ENCODE assay signal across 17 cellular contexts in genomic region chr12:94098466-94098865, GRCh38. TPM values are rescaled to one million over a fixed set of nuclear protein-coding genes. Genes with fewer than 3 reads are reported as not detected.
DNase-seq lines count a peak whose midpoint lies in the region; ATAC-seq, FAIRE-seq and TF ChIP-seq lines count a peak whose summit lies in the region.
"Had no signal": no experiment of that assay in that cellular context is flagged by ENCODE, and none has a peak within 500 bp of the region (broad histone marks: within the 10 kb centered on the region; RNA-seq: fewer than 3 reads in every experiment).

No MANE protein-coding gene starts in this region.

- peaks cover 64% of the 10 kb centered on the region for H3K4me1 Mint-ChIP-seq in MCF 10A (ENCODE audit: insufficient read depth, unreplicated experiment)
- peaks cover 39% of the 10 kb centered on the region for H3K4me1 Mint-ChIP-seq in activated CD8-positive, alpha-beta T cell treated with anti-CD3 and anti-CD28 coated beads, Interleukin-2, amount 10 ng/mL, durations not matched to agents 7 days and 5 days (ENCODE audit: low read depth)

- in situ Hi-C loops in astrocyte of the cerebellum (cut with HindIII; ENCODE audit: low sequenced_read_pairs), result loop anchor here (25.0 kb wide), 1 partner anchor 361 kb away; no protein-coding TSS in a partner anchor
- in situ Hi-C loops in GM13976 (cut with MboI; ENCODE audit: low sequenced_read_pairs, unreplicated experiment), result loop anchor here (10.0 to 25.0 kb wide), 2 partner anchors 336 to 534 kb away; no protein-coding TSS in a partner anchor

- FAIRE-seq in urothelium cell line (lab: Jason Lieb, UNC), result no peak

- peak overlapping the region; percentile 28 for H3K27ac Mint-ChIP-seq in MCF 10A (ENCODE audit: low read depth, unreplicated experiment)
- no peak overlapping the region for H3K27ac Mint-ChIP-seq in activated CD8-positive, alpha-beta T cell treated with anti-CD3 and anti-CD28 coated beads, Interleukin-2, amount 10 ng/mL, durations not matched to agents 7 days and 5 days
- H3K27ac Mint-ChIP-seq: neural progenitor cell had no signal

- ATAC-seq in activated CD8-positive, alpha-beta T cell treated with anti-CD3 and anti-CD28 coated beads, Interleukin-2, amount 10 ng/mL, durations not matched to agents 7 days and 5 days, result no peak
- ATAC-seq in GM18870 (IDR thresholded peaks at IDR 0.05; ENCODE audit: unreplicated experiment), result no peak
- ATAC-seq: sciatic nerve had no signal

- no peak for TF ChIP-seq POLR2A in breast epithelium (IDR thresholded peaks at IDR 0.05)

- H3K27me3 ChIP-seq in breast epithelium, result no peaks in the 10 kb centered on the region

- POLR2A ChIA-PET in MCF 10A (lab: Yijun Ruan, JAX), result interaction anchor here (0.7 to 6.4 kb wide), 11 partner anchors 22 to 603 kb away, joined by 3 to 90 read pairs (median 13); partner anchors contain the start of gene SOCS2
- POLR2A ChIA-PET in activated CD8-positive, alpha-beta T cell treated with anti-CD3 and anti-CD28 coated beads, Interleukin-2, amount 10 ng/mL, durations not matched to agents 7 days and 5 days (lab: Charles Lee), result no interaction called here

- intact Hi-C loops in MCF 10A (cut with micrococcal nuclease) (no loop called here), breast epithelium (cut with DNase I; ENCODE audit: low total_unique reads) (no loop called here)

- CTCF ChIA-PET in MCF 10A (lab: Yijun Ruan, JAX), result interaction anchor here (5.9 to 6.8 kb wide), 2 partner anchors 21 to 331 kb away, joined by 96 to 230 read pairs; no protein-coding TSS in a partner anchor
- CTCF ChIA-PET in activated CD8-positive, alpha-beta T cell treated with anti-CD3 and anti-CD28 coated beads, Interleukin-2, amount 10 ng/mL, durations not matched to agents 7 days and 5 days (lab: Charles Lee), result interaction anchor here (1.2 to 7.8 kb wide), 2 partner anchors 331 to 528 kb away, joined by 5 to 178 read pairs; partner anchors contain the start of gene SOCS2

- no peaks in the 10 kb centered on the region for H3K9me3 ChIP-seq in breast epithelium
- H3K9me3 ChIP-seq: thoracic aorta had no signal

- no TSS peak for BruUV-seq in MCF 10A (replicated peaks; lab: Mats Ljungman, UMichigan)

- no peaks in the 10 kb centered on the region for H3K4me1 ChIP-seq in breast epithelium
- H3K4me1 ChIP-seq: neural progenitor cell had no signal

- H3K4me3 Mint-ChIP-seq in MCF 10A (ENCODE audit: unreplicated experiment), result no peak overlapping the region
- H3K4me3 Mint-ChIP-seq in activated CD8-positive, alpha-beta T cell treated with anti-CD3 and anti-CD28 coated beads, Interleukin-2, amount 10 ng/mL, durations not matched to agents 7 days and 5 days, result no peak overlapping the region
- H3K4me3 Mint-ChIP-seq: neural progenitor cell had no signal

- DNase-seq in MCF 10A (ENCODE audit: unreplicated experiment) (peak; percentile 86), breast epithelium (ENCODE audit: low spot score in 2 of 2) (no peak), astrocyte of the cerebellum (ENCODE audit: low read depth) (peak; percentile 50), fibroblast of the conjunctiva (ENCODE audit: low read depth) (peak; percentile 38), urothelium cell line (ENCODE audit: low spot score) (peak; percentile 29), GM13976 (ENCODE audit: low spot score) (no peak)
- no peak for DNase-seq in activated CD8-positive, alpha-beta T cell treated with anti-CD3 and anti-CD28 coated beads, Interleukin-2, amount 10 ng/mL, durations not matched to agents 7 days and 5 days
- DNase-seq: COR-L47; foreskin melanocyte; GOT3; SIG-M5; stimulated activated CD4-positive, alpha-beta T cell treated with anti-CD3 and anti-CD28 coated beads, Interleukin-2, amount 100 ng/mL, for 48 hours; stimulated activated CD8-positive, alpha-beta memory T cell treated with anti-CD3 and anti-CD28 coated beads, Interleukin-4, amount 100 ng/mL, for 48 hours had no signal

- H3K27ac ChIP-seq in breast epithelium, result no peak overlapping the region
- H3K27ac ChIP-seq: neural progenitor cell, thoracic aorta had no signal

- TF ChIP-seq CTCF in MCF 10A (IDR thresholded peaks at IDR 0.05; ENCODE audit: unreplicated experiment) (no peak), breast epithelium (IDR thresholded peaks at IDR 0.05) (no peak), astrocyte of the cerebellum (IDR thresholded peaks at IDR 0.05; ENCODE audit: low read depth, low read length, missing control alignments) (no peak), GM13976 (IDR thresholded peaks at IDR 0.05; ENCODE audit: borderline replicate concordance, control extremely low read depth, extremely low read depth, insufficient read depth, missing control alignments) (no peak)

- no peaks in the 10 kb centered on the region for H3K27me3 Mint-ChIP-seq in MCF 10A (ENCODE audit: insufficient read depth, unreplicated experiment)
- peaks cover 11% of the 10 kb centered on the region for H3K27me3 Mint-ChIP-seq in activated CD8-positive, alpha-beta T cell treated with anti-CD3 and anti-CD28 coated beads, Interleukin-2, amount 10 ng/mL, durations not matched to agents 7 days and 5 days (ENCODE audit: low read depth)

- H3K36me3 Mint-ChIP-seq in MCF 10A (ENCODE audit: insufficient read depth, unreplicated experiment), result no peaks in the 10 kb centered on the region
- no peaks in the 10 kb centered on the region for H3K36me3 Mint-ChIP-seq in activated CD8-positive, alpha-beta T cell treated with anti-CD3 and anti-CD28 coated beads, Interleukin-2, amount 10 ng/mL, durations not matched to agents 7 days and 5 days (ENCODE audit: low read depth)
- H3K36me3 Mint-ChIP-seq: neural progenitor cell had no signal

- H3K36me3 ChIP-seq in breast epithelium, result no peaks in the 10 kb centered on the region
- H3K36me3 ChIP-seq: neural progenitor cell, thoracic aorta had no signal

- no peak overlapping the region for H3K4me3 ChIP-seq in breast epithelium
- H3K4me3 ChIP-seq in astrocyte of the cerebellum (ENCODE audit: low read depth, low read length), result no peak overlapping the region
- H3K4me3 ChIP-seq: neural progenitor cell, thoracic aorta had no signal

- no peaks in the 10 kb centered on the region for H3K9me3 Mint-ChIP-seq in MCF 10A (ENCODE audit: unreplicated experiment)
- H3K9me3 Mint-ChIP-seq in activated CD8-positive, alpha-beta T cell treated with anti-CD3 and anti-CD28 coated beads, Interleukin-2, amount 10 ng/mL, durations not matched to agents 7 days and 5 days (ENCODE audit: insufficient read depth), result no peaks in the 10 kb centered on the region
- H3K9me3 Mint-ChIP-seq: neural progenitor cell had no signal

RNA-seq across cellular contexts. Expression of gene PLXNC1, which starts 49.9 kb away (rescaled TPM):
- total RNA-seq in MCF 10A (2022) (2.4 and 2.6 TPM in 2 replicates), breast epithelium (10 to 100 TPM in 1 of 3 donors, 1 to 10 TPM in 2; 7.5 to 21.4 (median 8.2) TPM)
- 10 to 100 TPM; 43.8 to 45.6 TPM for total RNA-seq in activated CD8-positive, alpha-beta T cell treated with anti-CD3 and anti-CD28 coated beads, Interleukin-2, amount 10 ng/mL, durations not matched to agents 7 days and 5 days

Comparison
In these comparisons a context has a peak if more than half of its experiments do, and no peak if none do; other contexts are left out.
1. DNase-seq: peak in MCF 10A (single experiment), astrocyte of the cerebellum (single experiment), fibroblast of the conjunctiva (single experiment) and urothelium cell line (single experiment); none in breast epithelium (0 of 2), activated CD8-positive, alpha-beta T cell treated with anti-CD3 and anti-CD28 coated beads, Interleukin-2, amount 10 ng/mL, durations not matched to agents 7 days and 5 days (single experiment) and GM13976 (single experiment).